ENCODE assay signal across 12 cellular contexts in the genomic region with DNA sequence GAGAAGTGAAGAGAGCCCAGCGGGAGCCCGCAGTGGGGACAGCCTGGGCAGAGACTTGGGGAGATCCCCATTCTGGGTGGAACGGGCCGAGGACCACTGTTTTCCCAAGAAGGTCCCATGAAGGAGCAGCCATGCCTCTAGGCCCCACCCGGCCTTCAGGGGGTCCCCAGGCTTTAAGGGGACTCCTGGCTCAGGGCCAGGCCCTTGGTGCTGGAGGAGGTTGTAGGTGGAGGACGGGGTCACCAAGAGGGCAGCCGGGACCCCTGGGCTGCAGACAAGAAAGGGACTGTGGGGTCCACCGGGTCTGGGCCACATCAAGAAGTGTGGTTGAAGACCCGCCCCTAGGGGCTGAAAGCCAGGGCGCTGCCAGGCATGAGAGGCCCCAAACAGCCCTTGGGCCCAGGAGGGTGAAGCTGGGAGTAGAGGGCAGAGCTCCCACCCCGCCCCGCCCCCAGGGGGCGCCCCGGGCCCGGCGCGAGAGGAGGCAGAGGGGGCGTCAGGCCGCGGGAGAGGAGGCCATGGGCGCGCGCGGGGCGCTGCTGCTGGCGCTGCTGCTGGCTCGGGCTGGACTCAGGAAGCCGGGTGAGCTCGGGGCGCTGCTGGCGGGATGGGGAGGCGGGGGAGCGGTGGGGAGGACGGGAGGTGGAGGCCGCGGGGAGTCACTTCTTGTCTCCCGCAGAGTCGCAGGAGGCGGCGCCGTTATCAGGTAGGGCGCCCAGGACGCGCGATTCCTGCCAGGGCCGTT. TPM values are rescaled to one million over a fixed set of nuclear protein-coding genes. Genes with fewer than 3 reads are reported as not detected.
DNase-seq lines count a peak whose midpoint lies in the region; ATAC-seq, FAIRE-seq and TF ChIP-seq lines count a peak whose summit lies in the region.
"Had no signal": no experiment of that assay in that cellular context is flagged by ENCODE, and none has a peak within 500 bp of the region (broad histone marks: within the 10 kb centered on the region; RNA-seq: fewer than 3 reads in every experiment).

A gene with protein sequence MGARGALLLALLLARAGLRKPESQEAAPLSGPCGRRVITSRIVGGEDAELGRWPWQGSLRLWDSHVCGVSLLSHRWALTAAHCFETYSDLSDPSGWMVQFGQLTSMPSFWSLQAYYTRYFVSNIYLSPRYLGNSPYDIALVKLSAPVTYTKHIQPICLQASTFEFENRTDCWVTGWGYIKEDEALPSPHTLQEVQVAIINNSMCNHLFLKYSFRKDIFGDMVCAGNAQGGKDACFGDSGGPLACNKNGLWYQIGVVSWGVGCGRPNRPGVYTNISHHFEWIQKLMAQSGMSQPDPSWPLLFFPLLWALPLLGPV (plus strand): TSS at position 487 of the 745 bp plus-strand sequence. CDS start 32 bp downstream, at position 519.

- no peaks in the 10 kb centered on the region for H3K4me1 Mint-ChIP-seq in T-helper 17 cell
- H3K4me1 Mint-ChIP-seq in central memory CD8-positive, alpha-beta T cell, result no peaks in the 10 kb centered on the region

- peak in 1 of 3 donors; percentile 26 for DNase-seq in T-helper 17 cell
- peak in 1 of 2 donors; percentile 31 for DNase-seq in central memory CD8-positive, alpha-beta T cell (ENCODE audit: low spot score in 2 of 2)
- DNase-seq in stimulated activated CD4-positive, alpha-beta T cell treated with anti-CD3 and anti-CD28 coated beads, Interleukin-12 subunit alpha, Interleukin-12 subunit beta, amount 100 ng/mL, for 4 hours, result peak; percentile 20
- no peak for DNase-seq in pons (ENCODE audit: low spot score)
- DNase-seq in cerebellar cortex (ENCODE audit: low spot score), result no peak
- DNase-seq in HTR-8/SVneo (ENCODE audit: insufficient read length, low spot score), result no peak
- DNase-seq: amniotic stem cell; RPMI8226; stimulated activated naive CD4-positive, alpha-beta T cell treated with Interleukin-2 at 50 U/mL for 16 hours had no signal

- H3K27me3 Mint-ChIP-seq in T-helper 17 cell, result peaks cover 5% of the 10 kb centered on the region
- peaks cover under 1% of the 10 kb centered on the region for H3K27me3 Mint-ChIP-seq in central memory CD8-positive, alpha-beta T cell

- TF ChIP-seq CTCF in GM12873 (IDR thresholded peaks at IDR 0.05; ENCODE audit: insufficient read depth, low read depth, low read length, missing control alignments), result peak; percentile 9

- FAIRE-seq in HTR-8/SVneo (lab: Jason Lieb, UNC), result no peak

- peak; percentile 52 for ATAC-seq in T-helper 17 cell
- peak; percentile 62 for ATAC-seq in central memory CD8-positive, alpha-beta T cell (replicated peaks; ENCODE audit: extremely low read depth, poor library complexity, severe bottlenecking)
- ATAC-seq in HG02852 (IDR thresholded peaks at IDR 0.05; ENCODE audit: unreplicated experiment), result no peak

- H3K27ac Mint-ChIP-seq in T-helper 17 cell, result no peak within 1 kb of the TSS
- H3K27ac Mint-ChIP-seq in central memory CD8-positive, alpha-beta T cell (ENCODE audit: low read depth), result peak within 1 kb of the TSS; percentile 65

- no peak within 1 kb of the TSS for H3K4me3 Mint-ChIP-seq in T-helper 17 cell
- peak within 1 kb of the TSS; percentile 61 for H3K4me3 Mint-ChIP-seq in central memory CD8-positive, alpha-beta T cell

- no peaks in the 10 kb centered on the region for H3K9me3 Mint-ChIP-seq in central memory CD8-positive, alpha-beta T cell

- no peaks in the 10 kb centered on the region for H3K9me3 ChIP-seq in T-helper 17 cell (ENCODE audit: control insufficient read depth, low read length, poor library complexity, severe bottlenecking)

- no peaks in the 10 kb centered on the region for H3K36me3 Mint-ChIP-seq in T-helper 17 cell (ENCODE audit: low read depth)
- no peaks in the 10 kb centered on the region for H3K36me3 Mint-ChIP-seq in central memory CD8-positive, alpha-beta T cell (ENCODE audit: insufficient read depth)

RNA-seq across cellular contexts. Expression of the gene that starts here (rescaled TPM):
- 1 to 10 TPM in 1 of 2 donors, not detected in 1; 1.6 TPM for total RNA-seq in T-helper 17 cell
- total RNA-seq: glomerular endothelial cell had no signal
